9 cellular contexts compared by ENCODE assay signal in the genomic region with DNA sequence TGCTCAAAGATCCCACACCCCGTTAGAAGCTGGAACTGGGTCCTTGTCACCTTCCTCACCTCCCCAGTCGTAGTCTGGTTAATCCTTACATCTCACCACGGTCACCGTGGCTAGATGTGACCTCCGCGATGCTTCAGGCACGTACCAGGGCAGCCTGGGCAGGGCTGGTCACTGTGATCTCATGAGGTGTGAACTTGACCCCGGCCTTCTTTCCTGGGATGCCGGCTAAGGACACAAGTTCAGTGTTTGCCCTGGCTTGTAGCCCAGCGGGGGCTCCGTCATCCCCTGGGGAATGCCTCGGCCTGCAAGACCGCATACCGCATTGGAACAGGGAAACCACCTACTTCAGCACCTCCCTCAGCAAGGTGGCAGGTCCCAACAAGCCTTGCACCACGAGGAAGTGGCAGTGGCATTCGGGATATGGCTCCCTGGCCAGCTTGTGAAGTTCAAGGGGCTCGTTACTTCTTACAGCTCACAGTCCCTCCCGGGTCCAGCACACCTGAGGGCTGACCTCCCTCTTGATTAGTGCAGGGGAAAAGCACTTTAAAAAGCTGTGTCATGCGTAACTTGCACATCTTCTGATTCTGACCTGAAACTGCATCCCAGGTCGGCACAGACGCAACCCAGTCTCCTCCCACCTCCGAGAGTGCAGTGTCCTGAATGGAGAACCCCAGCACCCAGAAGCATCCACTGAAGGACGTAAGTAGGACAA. TPM values are rescaled to one million over a fixed set of nuclear protein-coding genes. Genes with fewer than 3 reads are reported as not detected.
A peak's percentile ranks its signal among the peaks of the same experiment; 100 is the strongest.
DNase-seq lines count a peak whose midpoint lies in the region; ATAC-seq, FAIRE-seq and TF ChIP-seq lines count a peak whose summit lies in the region.
"Had no signal": no experiment of that assay in that cellular context is flagged by ENCODE, and none has a peak within 500 bp of the region (broad histone marks: within the 10 kb centered on the region; RNA-seq: fewer than 3 reads in every experiment).

No MANE protein-coding gene starts in this region.

- no peaks in the 10 kb centered on the region for H4K20me1 ChIP-seq in GM12878 (ENCODE audit: control insufficient read depth, insufficient read depth)

- DNase-seq in DMS79 treated with DMSO at 0.1 percent for 48 hours (lab: John Stamatoyannopoulos, UW) (peak; percentile 4), HK-2 (ENCODE audit: unreplicated experiment) (peak; percentile 96), GM12878 (ENCODE audit: low read depth, low spot score) (peak; percentile 64), omental fat pad (ENCODE audit: low spot score) (peak; percentile 15), thyroid gland (no peak), hypothalamus (lab: John Stamatoyannopoulos, UW) (no peak), CD1c-positive myeloid dendritic cell (ENCODE audit: extremely low spot score) (no peak)

- TF ChIP-seq EP300 in GM12878 (IDR thresholded peaks at IDR 0.05; ENCODE audit: borderline replicate concordance in 1 of 2, control insufficient read depth in 1 of 2, low read depth in 2 of 2, low read length in 2 of 2): no peak

- WGBS in GM12878 (ENCODE audit: insufficient coverage, insufficient replicate concordance, low lambda C conversion rate, missing lambda C conversion rate): 7% methylated on average over 23 of the region's 23 CpGs
- 70 to 80% methylated on average over 22 to 23 of the region's 23 CpGs for WGBS in thyroid gland, 2 donors

- H3K4me1 ChIP-seq in GM12878 (ENCODE audit: control insufficient read depth, insufficient read depth, low read length) (peaks cover 31% of the 10 kb centered on the region), thyroid gland (peaks cover 39 to 46% of the 10 kb centered on the region in 2 donors)

- peak overlapping the region; percentile 97 for H3K4me3 ChIP-seq in GM12878
- no peak overlapping the region for H3K4me3 ChIP-seq in thyroid gland (replicated peaks in 1 of 3)

- CTCF ChIA-PET in GM12878 (lab: Yijun Ruan, JAX): interaction anchor here (0.7 to 5.2 kb wide), 11 partner anchors 10 to 339 kb away, joined by 3 to 62 read pairs (median 6); partner anchors contain the start of genes GRK4 and NOP14

- BruUV-seq in GM12878 (replicated peaks; lab: Mats Ljungman, UMichigan): no TSS peak

- H3K27ac ChIP-seq in GM12878 (ENCODE audit: control insufficient read depth, insufficient read depth): peak overlapping the region; percentile 74
- no peak overlapping the region for H3K27ac ChIP-seq in thyroid gland

- in situ Hi-C loops in GM12878 (cut with MboI): loop anchor here (25.0 kb wide), 1 partner anchor 175 kb away; the partner anchor contains the start of gene TNIP2

- ATAC-seq in GM12878 (peak; percentile 23), omental fat pad (ENCODE audit: low FRiP score) (no peak), HG02763 (IDR thresholded peaks at IDR 0.05; ENCODE audit: unreplicated experiment) (no peak)

- peak overlapping the region; percentile 63 for H3K4me2 ChIP-seq in GM12878 (ENCODE audit: control insufficient read depth, insufficient read depth)

- H3K9me3 ChIP-seq in GM12878 (replicated peaks; ENCODE audit: control insufficient read depth, insufficient read depth, low read length): no peaks in the 10 kb centered on the region; the same call in 2 of the 3 replicates
- H3K9me3 ChIP-seq in thyroid gland: no peaks in the 10 kb centered on the region

- H2AFZ ChIP-seq in GM12878 (ENCODE audit: control insufficient read depth, low read depth, low read length): no peak overlapping the region

- FAIRE-seq in GM12878 (lab: Jason Lieb, UNC): no peak
- FAIRE-seq: colon had no signal

- peaks cover 29 to 33% of the 10 kb centered on the region in 2 experiments for H3K36me3 ChIP-seq in GM12878 (ENCODE audit: control insufficient read depth in 2 of 2, insufficient read depth in 2 of 2, low read length in 1 of 2)
- peaks cover 28 to 31% of the 10 kb centered on the region in 2 donors for H3K36me3 ChIP-seq in thyroid gland

- H3K79me2 ChIP-seq in GM12878 (ENCODE audit: control insufficient read depth, insufficient read depth, low read length): peaks cover 36% of the 10 kb centered on the region

- no peaks in the 10 kb centered on the region for H3K27me3 ChIP-seq in GM12878 (replicated peaks in 1 of 2; ENCODE audit: control insufficient read depth in 2 of 2, insufficient read depth in 2 of 2, low read length in 1 of 2)
- no peaks in the 10 kb centered on the region for H3K27me3 ChIP-seq in thyroid gland

- SMC1A ChIA-PET in GM12878 (lab: Charles Lee; ENCODE audit: uncharacterized antibody, unreplicated experiment): interaction anchor here (0.7 to 5.4 kb wide), 11 partner anchors 15 to 265 kb away, joined by 3 to 65 read pairs (median 4); partner anchors contain the start of genes GRK4 and NOP14

- TF ChIP-seq RAD21 in GM12878 (IDR thresholded peaks at IDR 0.05; ENCODE audit: insufficient read depth, low read depth, low read length): 0 out of 2 replicates have a peak, but pooled peaks have one; percentile 4

- POLR2A ChIA-PET in GM12878 (lab: Charles Lee): interaction anchor here (0.5 to 3.3 kb wide), 10 partner anchors 17 to 357 kb away, joined by 3 to 22 read pairs (median 6); partner anchors contain the start of genes GRK4 and NOP14

- peak overlapping the region; percentile 89 for H3K9ac ChIP-seq in GM12878 (ENCODE audit: control insufficient read depth, insufficient read depth, low read length)

- TF ChIP-seq POLR2A in GM12878 (IDR thresholded peaks at IDR 0.05; ENCODE audit: low read depth, low read length): no peak
- TF ChIP-seq POLR2A in thyroid gland (IDR thresholded peaks at IDR 0.05): no peak

- intact Hi-C loops in GM12878 (cut with micrococcal nuclease; ENCODE audit: unreplicated experiment): loop anchor here (2.0 kb wide), 1 partner anchor 191 kb away; no protein-coding TSS in a partner anchor
- intact Hi-C loops in thyroid gland (cut with DNase I): no loop called here

- TF ChIP-seq CTCF in GM12878 (IDR thresholded peaks at IDR 0.05 in 2 of 3, conservative IDR thresholded peaks at IDR 0.05 in 1 of 3; ENCODE audit: control insufficient read depth in 2 of 3, extremely low read depth in 1 of 3, insufficient read depth in 1 of 3, low read depth in 3 of 3, low read length in 3 of 3): no peak
- TF ChIP-seq CTCF in omental fat pad (IDR thresholded peaks at IDR 0.05): no peak
- no peak for TF ChIP-seq CTCF in thyroid gland (IDR thresholded peaks at IDR 0.05)

- RAD21 ChIA-PET in GM12878 (lab: Charles Lee; ENCODE audit: unreplicated experiment): interaction anchor here (1.2 to 3.7 kb wide), 9 partner anchors 17 to 241 kb away, joined by 3 to 52 read pairs (median 7); partner anchors contain the start of genes GRK4 and NOP14

TF ChIP-seq in GM12878, 131 proteins besides CTCF, POLR2A, EP300 and RAD21 (continues in another document):
- TF ChIP-seq CHD1 (IDR thresholded peaks at IDR 0.05; ENCODE audit: low read depth, low read length): 0 out of 2 replicates have a peak, but pooled peaks have one; percentile 26
- TF ChIP-seq NBN (IDR thresholded peaks at IDR 0.05): peak; percentile 84; the same call in 1 of the 2 replicates
- TF ChIP-seq JUND (IDR thresholded peaks at IDR 0.05; ENCODE audit: low read depth, low read length): 0 out of 2 replicates have a peak, but pooled peaks have one; percentile 2

RNA-seq across cellular contexts. Expression of gene NOP14, which starts 25.9 kb away (rescaled TPM):
- 30.0 and 34.7 TPM in 2 replicates for total RNA-seq in GM12878 (2013; cell fraction: nucleolus; rRNA removed)
- 40.3 and 42.1 TPM in 2 replicates for total RNA-seq in GM12878 (2014; rRNA removed)
- 52.5 and 57.3 TPM in 2 replicates for total RNA-seq in GM12878 (2014; rRNA removed; fragmentation: Illumina TruSeq; extraction: Trizol)
- 74.3 and 80.6 TPM in 2 replicates for total RNA-seq in GM12878 (2021)
- 26.2 TPM for polyA plus RNA-seq in GM12878 (2011; ENCODE audit: low read depth)
- polyA plus RNA-seq in GM12878 (2011; rRNA removed): 17.2 and 18.8 TPM in 2 replicates
- polyA plus RNA-seq in GM12878 (2011; cell fraction: cytosol; rRNA removed): 13.0 and 14.4 TPM in 2 replicates
- polyA plus RNA-seq in GM12878 (2011; cell fraction: nucleus; rRNA removed): 20.7 and 30.4 TPM in 2 replicates
- polyA plus RNA-seq in GM12878 (2012): 33.0 and 35.7 TPM in 2 replicates
- 64.9 and 65.2 TPM in 2 replicates for polyA plus RNA-seq in GM12878 (2014; fragmentation: Illumina TruSeq; extraction: Trizol)
- polyA plus RNA-seq in GM12878 (2014; fragmentation: Nextera tagmentation; extraction: Ambion mirVana): 10 to 100 TPM; 13.8 to 24.7 TPM
- polyA plus RNA-seq in GM12878 (2014; rRNA removed): 31.6 and 36.4 TPM in 2 replicates
- polyA plus RNA-seq in GM12878 (2016; fragmentation: Nextera tagmentation; extraction: Ambion mirVana): 10 to 100 TPM; 74.5 to 76.6 TPM
- 14.1 and 15.1 TPM in 2 replicates for polyA minus RNA-seq in GM12878 (2011; rRNA and poly(A)+ RNA removed)
- 15.6 and 17.3 TPM in 2 replicates for polyA minus RNA-seq in GM12878 (2011; cell fraction: cytosol; rRNA and poly(A)+ RNA removed)
- 6.8 and 11.3 TPM in 2 replicates for polyA minus RNA-seq in GM12878 (2011; cell fraction: nucleus; rRNA and poly(A)+ RNA removed)
- 10 to 100 TPM; 20.3 to 47.6 (median 24.8) TPM for total RNA-seq in omental fat pad
- 10 to 100 TPM; 18.4 to 24.8 (median 19.3) TPM for total RNA-seq in thyroid gland

RNA-seq across cellular contexts. Expression of gene GRK4, which starts 26.1 kb away (rescaled TPM):
- 1.9 and 2.9 TPM in 2 replicates for total RNA-seq in GM12878 (2013; cell fraction: nucleolus; rRNA removed)
- total RNA-seq in GM12878 (2014; rRNA removed): 2.3 and 2.5 TPM in 2 replicates
- total RNA-seq in GM12878 (2014; rRNA removed; fragmentation: Illumina TruSeq; extraction: Trizol): 2.4 and 2.9 TPM in 2 replicates
- 3.0 and 3.6 TPM in 2 replicates for total RNA-seq in GM12878 (2021)
- polyA plus RNA-seq in GM12878 (2011; ENCODE audit: low read depth): 0.94 TPM
- 1.3 and 1.5 TPM in 2 replicates for polyA plus RNA-seq in GM12878 (2011; rRNA removed)
- polyA plus RNA-seq in GM12878 (2011; cell fraction: cytosol; rRNA removed): 0.70 and 1.1 TPM in 2 replicates
- 0.72 and 1.1 TPM in 2 replicates for polyA plus RNA-seq in GM12878 (2011; cell fraction: nucleus; rRNA removed)
- polyA plus RNA-seq in GM12878 (2012): 2.6 and 2.7 TPM in 2 replicates
- 2.3 TPM in 2 replicates for polyA plus RNA-seq in GM12878 (2014; fragmentation: Illumina TruSeq; extraction: Trizol)
- 1 to 10 TPM; 1.1 to 1.6 TPM for polyA plus RNA-seq in GM12878 (2014; fragmentation: Nextera tagmentation; extraction: Ambion mirVana)
- polyA plus RNA-seq in GM12878 (2014; rRNA removed): 2.9 and 3.0 TPM in 2 replicates
- polyA plus RNA-seq in GM12878 (2016; fragmentation: Nextera tagmentation; extraction: Ambion mirVana): 1 to 10 TPM; 3.4 to 4.0 TPM
- polyA minus RNA-seq in GM12878 (2011; rRNA and poly(A)+ RNA removed): 0.72 and 1.2 TPM in 2 replicates
- polyA minus RNA-seq in GM12878 (2011; cell fraction: cytosol; rRNA and poly(A)+ RNA removed): 0.83 and 1.1 TPM in 2 replicates
- polyA minus RNA-seq in GM12878 (2011; cell fraction: nucleus; rRNA and poly(A)+ RNA removed): 0.36 and 1.1 TPM in 2 replicates
- 1 to 10 TPM; 5.1 to 6.5 (median 6.1) TPM for total RNA-seq in omental fat pad
- 10 to 100 TPM in 1 of 4 donors, 1 to 10 TPM in 3; 7.6 to 10.8 (median 9.1) TPM for total RNA-seq in thyroid gland

Comparison
In these comparisons a context has a peak if more than half of its experiments do, and no peak if none do; other contexts are left out.
1. DNase-seq: peak in DMS79 treated with DMSO at 0.1 percent for 48 hours (single experiment), HK-2 (single experiment), GM12878 (single experiment) and omental fat pad (single experiment); none in thyroid gland (0 of 2), hypothalamus (0 of 51) and CD1c-positive myeloid dendritic cell (single experiment).